Comparison of ENCODE assay signal across 10 cellular contexts in the genomic region with DNA sequence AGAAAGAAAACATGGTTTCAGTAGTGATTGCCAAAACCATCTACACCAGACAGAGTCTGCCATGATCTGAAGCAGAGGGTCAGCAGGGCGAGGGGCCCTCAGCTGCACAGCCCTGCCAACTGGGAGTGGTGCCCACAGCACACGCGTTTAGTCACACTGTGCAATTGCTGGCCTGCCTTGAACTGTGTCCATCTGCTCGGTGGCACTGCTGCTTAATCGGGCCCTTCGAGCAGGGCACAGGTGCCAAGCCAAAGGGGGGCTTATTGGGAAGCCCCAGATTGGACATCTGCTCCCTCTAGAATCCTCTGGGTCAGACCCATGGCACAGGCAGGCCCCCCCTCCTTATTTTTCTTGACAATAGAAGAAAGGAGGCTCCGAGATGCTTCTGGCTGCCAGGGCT.
"Had no signal": no experiment of that assay in that cellular context is flagged by ENCODE, and none has a peak within 500 bp of the region (broad histone marks: within the 10 kb centered on the region; RNA-seq: fewer than 3 reads in every experiment).

No MANE protein-coding gene starts in this region.

- H3K27me3 ChIP-seq: ovary, stomach had no signal

- DNase-seq: activated CD4-positive, alpha-beta T cell treated with anti-CD3 and anti-CD28 coated beads, Interleukin-2, amount 50 U/mL, for 1 hour; activated CD4-positive, CD25-positive, alpha-beta regulatory T cell; activated naive CD4-positive, alpha-beta T cell treated with anti-CD3 and anti-CD28 coated beads, Interleukin-2, amount 10 ng/mL, durations not matched to agents 7 days and 5 days; activated T-cell treated with anti-CD3 and anti-CD28 coated beads for 4 hours; cortex of kidney; effector CD8-positive, alpha-beta T cell; kidney glomerular epithelial cell; stomach had no signal

- H3K4me3 ChIP-seq: ovary, stomach, thoracic aorta had no signal

- H3K27ac ChIP-seq: ovary, stomach, thoracic aorta had no signal

- H3K36me3 ChIP-seq: ovary, stomach, thoracic aorta had no signal

- H3K9me3 ChIP-seq: ovary, stomach, thoracic aorta had no signal
